In the genomic region with DNA sequence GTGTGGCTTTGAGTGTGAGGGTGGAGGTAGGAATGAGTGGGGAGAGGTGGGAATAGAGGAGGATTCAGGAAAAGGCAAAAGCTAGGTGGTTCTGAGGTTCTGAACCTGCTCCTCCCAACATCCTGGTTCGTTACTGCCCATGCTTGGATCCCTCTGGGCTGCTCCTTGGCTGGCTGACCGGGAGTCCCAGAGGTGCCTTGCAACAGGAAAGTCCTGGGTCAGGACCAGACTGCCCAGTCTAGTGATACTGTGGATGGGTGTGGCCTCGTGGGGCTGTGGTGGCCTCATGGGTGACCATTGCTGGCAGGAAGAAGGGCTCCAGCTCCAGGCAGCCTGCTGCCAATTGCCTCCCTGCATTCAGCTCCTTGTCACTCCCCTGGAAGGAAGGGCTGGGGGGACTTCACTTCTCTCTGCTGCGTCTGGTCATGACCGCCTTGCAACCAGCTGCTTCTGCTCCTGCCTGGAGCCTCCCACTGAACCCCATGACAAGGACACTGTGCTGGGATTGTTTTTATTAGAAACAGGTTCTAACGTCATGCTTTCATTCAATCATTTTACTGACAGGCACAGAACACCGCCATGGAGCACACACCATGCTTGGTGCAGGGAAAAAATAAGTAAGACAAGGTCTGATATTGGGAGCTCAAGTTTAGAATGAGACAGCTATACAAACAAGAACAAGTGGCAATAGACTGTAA, we compare ENCODE assay signal across 16 cellular contexts.
A peak's percentile ranks its signal among the peaks of the same experiment; 100 is the strongest.
DNase-seq lines count a peak whose midpoint lies in the region; ATAC-seq and TF ChIP-seq lines count a peak whose summit lies in the region.
"Had no signal": no experiment of that assay in that cellular context is flagged by ENCODE, and none has a peak within 500 bp of the region (broad histone marks: within the 10 kb centered on the region; RNA-seq: fewer than 3 reads in every experiment).

No MANE protein-coding gene starts in this region.

- no peak overlapping the region for H2BK120ac ChIP-seq in neuronal stem cell (ENCODE audit: low read depth, low read length)

- peak overlapping the region; percentile 10 for H2BK15ac ChIP-seq in neuronal stem cell (ENCODE audit: low read length)

- H3K27ac Mint-ChIP-seq in T-helper 17 cell: peak overlapping the region; percentile 21
- H3K27ac Mint-ChIP-seq: B cell; CD4-positive, alpha-beta T cell; HFFc6; IgD-negative memory B cell had no signal

- no peak overlapping the region for H3K4ac ChIP-seq in neuronal stem cell (ENCODE audit: low read length)

- H3K27me3 Mint-ChIP-seq in T-helper 17 cell: peaks cover 19% of the 10 kb centered on the region
- H3K27me3 Mint-ChIP-seq: CD4-positive, alpha-beta T cell had no signal

- H3K4me3 Mint-ChIP-seq in T-helper 17 cell: no peak overlapping the region
- H3K4me3 Mint-ChIP-seq: B cell; CD4-positive, alpha-beta T cell; HFFc6; IgD-negative memory B cell had no signal

- DNase-seq in T-helper 17 cell (no peak), left colon (no peak), neuronal stem cell (ENCODE audit: low spot score) (no peak), suprapubic skin (ENCODE audit: low spot score in 2 of 2) (no peak), D341Med (ENCODE audit: low spot score) (no peak)
- DNase-seq: C1 segment of cervical spinal cord; Calu3; CD4-positive, alpha-beta T cell; DMS79; HFFc6 had no signal

- no peak for TF ChIP-seq CTCF in suprapubic skin (IDR thresholded peaks at IDR 0.05)

- no peak overlapping the region for H2BK5ac ChIP-seq in neuronal stem cell (ENCODE audit: low read length)

- no CpG with 5 or more reads among the region's 7 CpGs for WGBS in neuronal stem cell (ENCODE audit: extremely low coverage in 2 of 2, insufficient read length in 2 of 2, insufficient replicate concordance in 1 of 2), 2 donors
- WGBS in suprapubic skin: 66% methylated on average over 7 of the region's 7 CpGs

- peaks cover 7% of the 10 kb centered on the region for H3K36me3 Mint-ChIP-seq in T-helper 17 cell (ENCODE audit: low read depth)
- H3K36me3 Mint-ChIP-seq: IgD-negative memory B cell had no signal

- H2AK5ac ChIP-seq in neuronal stem cell (ENCODE audit: low read depth, low read length): no peak overlapping the region

- no peak for TF ChIP-seq EP300 in suprapubic skin (IDR thresholded peaks at IDR 0.05)

- no peak overlapping the region for H3K4me2 ChIP-seq in neuronal stem cell (ENCODE audit: insufficient read depth, low read length, poor library complexity, severe bottlenecking)

- peak overlapping the region; percentile 36 for H2AFZ ChIP-seq in neuronal stem cell (ENCODE audit: low read length)

- H3K23ac ChIP-seq in neuronal stem cell (ENCODE audit: low read depth, low read length, poor library complexity): peak overlapping the region; percentile 25

- ATAC-seq in T-helper 17 cell: no peak
- peak; percentile 24 for ATAC-seq in left colon
- ATAC-seq in HG02938 (IDR thresholded peaks at IDR 0.05; ENCODE audit: unreplicated experiment): no peak
- ATAC-seq in HG02763 (IDR thresholded peaks at IDR 0.05; ENCODE audit: unreplicated experiment): no peak
- no peak for ATAC-seq in HG03520 (IDR thresholded peaks at IDR 0.05; ENCODE audit: unreplicated experiment)

- H3K9ac ChIP-seq in neuronal stem cell (ENCODE audit: low read depth, low read length, poor library complexity): no peak overlapping the region

- H3K18ac ChIP-seq in neuronal stem cell (ENCODE audit: low read length): peak overlapping the region; percentile 54

- intact Hi-C loops in left colon (cut with DNase I, micrococcal nuclease): no loop called here

- no peak for TF ChIP-seq POLR2A in suprapubic skin (IDR thresholded peaks at IDR 0.05)

- no peak overlapping the region for H2BK12ac ChIP-seq in neuronal stem cell (ENCODE audit: low read length)

- H3K27me3 ChIP-seq in neuronal stem cell (ENCODE audit: control insufficient read depth in 3 of 3, insufficient read depth in 3 of 3, low read depth in 1 of 3, low read length in 3 of 3) (no peaks in the 10 kb centered on the region), suprapubic skin (no peaks in the 10 kb centered on the region)

- no peak overlapping the region for H3K14ac ChIP-seq in neuronal stem cell (ENCODE audit: low read length)

- H3K36me3 ChIP-seq in neuronal stem cell (replicated peaks in 1 of 2; ENCODE audit: control insufficient read depth in 2 of 2, insufficient read depth in 2 of 2, low read length in 2 of 2) (no peaks in the 10 kb centered on the region), suprapubic skin (no peaks in the 10 kb centered on the region)
- H3K36me3 ChIP-seq: HAP-1 had no signal

- no peak overlapping the region for H3K27ac ChIP-seq in neuronal stem cell (replicated peaks; ENCODE audit: low read length)
- peak overlapping the region; percentile 9 for H3K27ac ChIP-seq in suprapubic skin

- no peak overlapping the region for H4K8ac ChIP-seq in neuronal stem cell (ENCODE audit: low read depth, low read length)

- H3K9me3 ChIP-seq in T-helper 17 cell (ENCODE audit: control insufficient read depth, low read length, poor library complexity, severe bottlenecking) (no peaks in the 10 kb centered on the region), neuronal stem cell (replicated peaks in 1 of 2; ENCODE audit: control insufficient read depth in 2 of 2, insufficient read depth in 1 of 2, low read depth in 1 of 2, low read length in 2 of 2) (no peaks in the 10 kb centered on the region), suprapubic skin (no peaks in the 10 kb centered on the region)
- H3K9me3 ChIP-seq: HAP-1 had no signal

- no peak overlapping the region for H4K91ac ChIP-seq in neuronal stem cell (ENCODE audit: low read depth, low read length, poor library complexity)

- H3K4me1 ChIP-seq in neuronal stem cell (ENCODE audit: control insufficient read depth in 2 of 2, insufficient read depth in 1 of 2, low read depth in 1 of 2, low read length in 2 of 2) (peaks cover 2 to 5% of the 10 kb centered on the region in 2 donors), suprapubic skin (peaks cover 24% of the 10 kb centered on the region)
- H3K4me1 ChIP-seq: HAP-1 had no signal

- no peaks in the 10 kb centered on the region for H3K79me1 ChIP-seq in neuronal stem cell (ENCODE audit: low read depth, low read length)

- H3K4me1 Mint-ChIP-seq in T-helper 17 cell: peaks cover 2% of the 10 kb centered on the region
- H3K4me1 Mint-ChIP-seq: B cell had no signal

- no peak overlapping the region for H3K4me3 ChIP-seq in neuronal stem cell (ENCODE audit: low read length in 2 of 2)
- H3K4me3 ChIP-seq in suprapubic skin: no peak overlapping the region
- H3K4me3 ChIP-seq: HAP-1 had no signal
